Comparison of ENCODE assay signal across 1 cellular context in genomic region chr14:34462132-34462893, GRCh38.
TF ChIP-seq lines count a peak whose summit lies in the region.

Gene SPTSSA (minus strand): TSS chr14:34462240. CDS start chr14:34462207, 33 bp downstream.

TF ChIP-seq in HepG2, 621 proteins besides CTCF, POLR2A, EP300 and RAD21 (continued from another document and continues in another):
- TF ChIP-seq ZNF318 (CRISPR knock-in tag; IDR thresholded peaks at IDR 0.05): 0 out of 2 replicates have a peak, but pooled peaks have one; percentile 28
- TF ChIP-seq IRF2 (CRISPR knock-in tag; IDR thresholded peaks at IDR 0.05): peak; percentile 48; the same call in 1 of the 2 replicates
- no peak for TF ChIP-seq MIER2 (CRISPR knock-in tag; IDR thresholded peaks at IDR 0.05)
- TF ChIP-seq MAX (IDR thresholded peaks at IDR 0.05): peak; percentile 96
- TF ChIP-seq POGK (CRISPR knock-in tag; conservative IDR thresholded peaks at IDR 0.05): peak; percentile 97
- peak; percentile 44 for TF ChIP-seq ZNF781 (CRISPR knock-in tag; IDR thresholded peaks at IDR 0.05; ENCODE audit: borderline replicate concordance, not compliant biosample characterization)
- TF ChIP-seq ZNF784 (CRISPR knock-in tag; IDR thresholded peaks at IDR 0.05; ENCODE audit: borderline replicate concordance): peak; percentile 96
- 0 out of 2 replicates have a peak, but pooled peaks have one; percentile 51 for TF ChIP-seq NRL (CRISPR knock-in tag; IDR thresholded peaks at IDR 0.05; ENCODE audit: borderline replicate concordance)
- TF ChIP-seq SETDB1 (CRISPR knock-in tag; IDR thresholded peaks at IDR 0.05; ENCODE audit: borderline replicate concordance): no peak
- no peak for TF ChIP-seq NFIC (IDR thresholded peaks at IDR 0.05; ENCODE audit: low read length)
- TF ChIP-seq ZNF329 (CRISPR knock-in tag; IDR thresholded peaks at IDR 0.05; ENCODE audit: low read depth): peak; percentile 91
- TF ChIP-seq NCOA1 (CRISPR knock-in tag; IDR thresholded peaks at IDR 0.05): 0 out of 2 replicates have a peak, but pooled peaks have one; percentile 82
- TF ChIP-seq ZNF546 (CRISPR knock-in tag; conservative IDR thresholded peaks at IDR 0.05): peak; percentile 99
- peak; percentile 89 for TF ChIP-seq ZNF441 (CRISPR knock-in tag; IDR thresholded peaks at IDR 0.05; ENCODE audit: borderline replicate concordance)
- 0 out of 2 replicates have a peak, but pooled peaks have one; percentile 29 for TF ChIP-seq ZNF761 (CRISPR knock-in tag; conservative IDR thresholded peaks at IDR 0.05)
- peak; percentile 60; the same call in 1 of the 2 replicates for TF ChIP-seq ZFP82 (CRISPR knock-in tag; IDR thresholded peaks at IDR 0.05; ENCODE audit: borderline replicate concordance)
- TF ChIP-seq ZNF558 (CRISPR knock-in tag; IDR thresholded peaks at IDR 0.05; ENCODE audit: borderline replicate concordance): peak; percentile 92; the same call in 1 of the 2 replicates
- TF ChIP-seq RBAK (CRISPR knock-in tag; IDR thresholded peaks at IDR 0.05): no peak
- no peak for TF ChIP-seq NR2F6 (IDR thresholded peaks at IDR 0.05)
- TF ChIP-seq NR2F6 (CRISPR knock-in tag; IDR thresholded peaks at IDR 0.05): peak; percentile 52; the same call in 1 of the 2 replicates
- no peak for TF ChIP-seq SP1 (IDR thresholded peaks at IDR 0.05)
- peak; percentile 84 for TF ChIP-seq SP1 (CRISPR knock-in tag; IDR thresholded peaks at IDR 0.05)
- TF ChIP-seq KDM4B (CRISPR knock-in tag; IDR thresholded peaks at IDR 0.05): peak; percentile 93
- TF ChIP-seq TCF7L2 (IDR thresholded peaks at IDR 0.05; ENCODE audit: low read depth, low read length): no peak
- no peak for TF ChIP-seq ZNF775 (CRISPR knock-in tag; IDR thresholded peaks at IDR 0.05; ENCODE audit: borderline replicate concordance)
- TF ChIP-seq ZFP91 (CRISPR knock-in tag; IDR thresholded peaks at IDR 0.05; ENCODE audit: borderline replicate concordance): peak; percentile 21
- peak; percentile 68; the same call in 1 of the 2 replicates for TF ChIP-seq ZNF746 (CRISPR knock-in tag; IDR thresholded peaks at IDR 0.05)
- no peak for TF ChIP-seq STAT6 (CRISPR knock-in tag; IDR thresholded peaks at IDR 0.05; ENCODE audit: borderline replicate concordance)
- TF ChIP-seq REL (CRISPR knock-in tag; conservative IDR thresholded peaks at IDR 0.05): peak; percentile 69; the same call in 1 of the 2 replicates
- peak; percentile 44; the same call in 1 of the 2 replicates for TF ChIP-seq RFX5 (IDR thresholded peaks at IDR 0.05; ENCODE audit: low read depth, low read length)
- TF ChIP-seq NR1H2 (CRISPR knock-in tag; IDR thresholded peaks at IDR 0.05; ENCODE audit: borderline replicate concordance, low read depth): no peak
- TF ChIP-seq ZNF770 (CRISPR knock-in tag; IDR thresholded peaks at IDR 0.05): no peak
- 0 out of 2 replicates have a peak, but pooled peaks have one; percentile 57 for TF ChIP-seq ZNF782 (CRISPR knock-in tag; IDR thresholded peaks at IDR 0.05; ENCODE audit: borderline replicate concordance)
- TF ChIP-seq ZBTB14 (CRISPR knock-in tag; IDR thresholded peaks at IDR 0.05): peak; percentile 60; the same call in 1 of the 2 replicates
- peak; percentile 86 for TF ChIP-seq ZNF547 (CRISPR knock-in tag; IDR thresholded peaks at IDR 0.05)
- peak; percentile 64 for TF ChIP-seq THAP11 (CRISPR knock-in tag; IDR thresholded peaks at IDR 0.05)
- peak; percentile 99; the same call in 1 of the 2 replicates for TF ChIP-seq ZNF333 (CRISPR knock-in tag; IDR thresholded peaks at IDR 0.05; ENCODE audit: borderline replicate concordance)
- TF ChIP-seq ZNF432 (CRISPR knock-in tag; IDR thresholded peaks at IDR 0.05; ENCODE audit: borderline replicate concordance): no peak
- peak; percentile 98 for TF ChIP-seq ZNF773 (CRISPR knock-in tag; IDR thresholded peaks at IDR 0.05; ENCODE audit: borderline replicate concordance)
- peak; percentile 76; the same call in 1 of the 2 replicates for TF ChIP-seq ZNF12 (CRISPR knock-in tag; IDR thresholded peaks at IDR 0.05)
- TF ChIP-seq WIZ (CRISPR knock-in tag; IDR thresholded peaks at IDR 0.05): peak; percentile 80
- TF ChIP-seq ATF7-NPFF (CRISPR knock-in tag; IDR thresholded peaks at IDR 0.05; ENCODE audit: low read depth): 0 out of 2 replicates have a peak, but pooled peaks have one; percentile 91
- TF ChIP-seq TP53 (CRISPR knock-in tag; conservative IDR thresholded peaks at IDR 0.05): no peak
- TF ChIP-seq ATF3 (CRISPR knock-in tag; IDR thresholded peaks at IDR 0.05): peak; percentile 70
- peak; percentile 64; the same call in 1 of the 2 replicates for TF ChIP-seq ZNF670 (CRISPR knock-in tag; IDR thresholded peaks at IDR 0.05; ENCODE audit: borderline replicate concordance)
- TF ChIP-seq ZFP1 (CRISPR knock-in tag; IDR thresholded peaks at IDR 0.05): no peak; the same call in 1 of the 2 replicates
